15 cellular contexts compared by ENCODE assay signal in the genomic region with DNA sequence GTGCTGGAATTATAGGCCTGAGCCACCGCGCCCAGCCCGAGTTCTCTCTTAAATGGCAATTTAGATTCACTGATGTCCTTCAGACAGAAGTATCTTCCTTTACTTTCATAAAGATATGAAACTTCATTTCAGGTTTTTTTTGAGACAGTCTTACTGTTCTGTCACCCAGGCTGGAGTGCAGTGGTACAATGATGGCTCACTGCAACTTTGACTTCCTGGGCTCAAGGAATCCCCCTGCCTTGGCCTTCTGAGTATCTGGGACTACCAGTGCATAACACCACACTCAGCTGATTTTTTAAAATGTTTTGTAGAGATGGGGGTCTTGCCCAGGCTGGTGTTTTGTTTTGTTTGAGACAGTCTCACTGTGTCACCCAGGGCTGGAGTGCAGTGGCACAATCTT.
"Had no signal": no experiment of that assay in that cellular context is flagged by ENCODE, and none has a peak within 500 bp of the region (broad histone marks: within the 10 kb centered on the region; RNA-seq: fewer than 3 reads in every experiment).

No MANE protein-coding gene starts in this region.

- H3K9me3 Mint-ChIP-seq: activated T-cell treated with anti-CD3 and anti-CD28 coated beads, Interleukin-2, amount 50 U/mL, for 72 hours; nephron had no signal

- H3K4me1 Mint-ChIP-seq: nephron had no signal

- H3K27ac ChIP-seq: adrenal gland, colonic mucosa, heart right ventricle, psoas muscle, stomach, thoracic aorta had no signal

- H3K27ac Mint-ChIP-seq: activated T-cell treated with anti-CD3 and anti-CD28 coated beads, Interleukin-2, amount 50 U/mL, for 72 hours; nephron had no signal

- H3K4me1 ChIP-seq: adrenal gland, colonic mucosa, psoas muscle had no signal

- ATAC-seq: heart right ventricle, psoas muscle had no signal

- H3K27me3 ChIP-seq: adrenal gland, colonic mucosa, heart right ventricle, stomach had no signal

- H3K4me3 ChIP-seq: adrenal gland, colonic mucosa, heart right ventricle, psoas muscle, stomach, thoracic aorta had no signal

- H3K4me3 Mint-ChIP-seq: activated T-cell treated with anti-CD3 and anti-CD28 coated beads, Interleukin-2, amount 50 U/mL, for 72 hours; nephron had no signal

- DNase-seq: activated CD4-positive, CD25-positive, alpha-beta regulatory T cell; activated T-cell treated with anti-CD3 and anti-CD28 coated beads, Interleukin-2, amount 50 U/mL, for 72 hours; colonic mucosa; effector CD8-positive, alpha-beta T cell; foreskin melanocyte; heart right ventricle; mammary epithelial cell; occipital lobe; psoas muscle; stimulated activated CD4-positive, alpha-beta T cell treated with anti-CD3 and anti-CD28 coated beads, Interleukin-12 subunit alpha, Interleukin-12 subunit beta, amount 100 ng/mL, for 4 hours; stomach; T-helper 2 cell had no signal
